ENCODE assay signal across 7 cellular contexts in genomic region chr1:103108525-103109150, GRCh38. TPM values are rescaled to one million over a fixed set of nuclear protein-coding genes. Genes with fewer than 3 reads are reported as not detected.
DNase-seq lines count a peak whose midpoint lies in the region; ATAC-seq and TF ChIP-seq lines count a peak whose summit lies in the region.

No MANE protein-coding gene starts in this region.

- no peaks in the 10 kb centered on the region for H3K27me3 ChIP-seq in upper lobe of right lung

- ATAC-seq in upper lobe of right lung: peak; percentile 62

- H3K27ac Mint-ChIP-seq in nephron progenitor cell: no peak overlapping the region

- no peaks in the 10 kb centered on the region for H3K36me3 ChIP-seq in upper lobe of right lung

- no peaks in the 10 kb centered on the region for H3K9me3 ChIP-seq in upper lobe of right lung

- no peaks in the 10 kb centered on the region for H3K36me3 Mint-ChIP-seq in nephron progenitor cell (ENCODE audit: low read depth)

- no peaks in the 10 kb centered on the region for H3K4me1 ChIP-seq in upper lobe of right lung

- peak; percentile 44 for DNase-seq in RPMI7951 (ENCODE audit: low read depth)
- DNase-seq in fibroblast of the conjunctiva (ENCODE audit: low read depth): peak; percentile 45
- DNase-seq in nephron progenitor cell: peak; percentile 84
- DNase-seq in upper lobe of right lung: no peak
- no peak for DNase-seq in NCI-H1105 (lab: John Stamatoyannopoulos, UW)
- DNase-seq in stimulated activated CD4-positive, alpha-beta T cell treated with anti-CD3 and anti-CD28 coated beads, Interleukin-2, amount 100 ng/mL, for 24 hours: no peak
- no peak for DNase-seq in NCI-H345 (lab: John Stamatoyannopoulos, UW)

- intact Hi-C loops in upper lobe of right lung (cut with DNase I): no loop called here

- peak overlapping the region; percentile 28 for H3K4me3 ChIP-seq in upper lobe of right lung

- no peak for TF ChIP-seq CTCF in nephron progenitor cell (IDR thresholded peaks at IDR 0.05)
- no peak for TF ChIP-seq CTCF in upper lobe of right lung (IDR thresholded peaks at IDR 0.05)

- peaks cover 5% of the 10 kb centered on the region for H3K27me3 Mint-ChIP-seq in nephron progenitor cell (ENCODE audit: low read depth, poor library complexity)

- H3K4me1 Mint-ChIP-seq in nephron progenitor cell: peaks cover 29% of the 10 kb centered on the region

- peak overlapping the region; percentile 88 for H3K4me3 Mint-ChIP-seq in nephron progenitor cell

- no peak overlapping the region for H3K27ac ChIP-seq in upper lobe of right lung

- H3K9me3 Mint-ChIP-seq in nephron progenitor cell: no peaks in the 10 kb centered on the region

RNA-seq across cellular contexts. Expression of gene COL11A1, which starts 0.3 kb away (rescaled TPM):
- total RNA-seq in RPMI7951 (2014; rRNA removed; shearing (Covaris generic)): 10.4 and 19.0 TPM in 2 replicates
- 1.7 TPM for total RNA-seq in upper lobe of right lung

Comparison
In these comparisons a context has a peak if more than half of its experiments do, and no peak if none do; other contexts are left out.
1. DNase-seq: peak in RPMI7951 (single experiment), fibroblast of the conjunctiva (single experiment) and nephron progenitor cell (single experiment); none in upper lobe of right lung (single experiment), NCI-H1105 (single experiment), stimulated activated CD4-positive, alpha-beta T cell treated with anti-CD3 and anti-CD28 coated beads, Interleukin-2, amount 100 ng/mL, for 24 hours (0 of 2) and NCI-H345 (single experiment).